Comparison of ENCODE assay signal across 32 cellular contexts in the genomic region with DNA sequence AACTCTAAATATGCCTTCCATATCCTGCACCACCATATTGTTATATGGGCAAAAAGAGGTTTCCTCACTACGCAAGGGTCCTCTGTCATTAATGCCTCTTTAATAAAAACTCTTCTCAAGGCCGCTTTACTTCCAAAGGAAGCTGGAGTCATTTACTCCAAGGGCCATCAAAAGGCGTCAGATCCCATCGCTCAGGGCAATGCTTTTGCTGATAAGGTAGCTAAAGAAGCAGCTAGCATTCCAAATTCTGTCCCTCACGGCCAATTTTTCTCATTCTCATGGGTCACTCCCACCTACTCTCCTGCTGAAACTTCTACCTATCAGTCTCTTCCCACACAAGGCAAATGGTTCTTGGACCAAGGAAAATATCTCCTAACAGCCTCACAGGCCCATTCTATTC.
"Had no signal": no experiment of that assay in that cellular context is flagged by ENCODE, and none has a peak within 500 bp of the region (broad histone marks: within the 10 kb centered on the region; RNA-seq: fewer than 3 reads in every experiment).

No MANE protein-coding gene starts in this region.

- DNase-seq: activated B cell treated with CpG ODN at 0.5 μM for 24 hours; activated CD4-positive, alpha-beta memory T cell treated with anti-CD3 and anti-CD28 coated beads, Interleukin-2, amount 10 ng/mL, durations not matched to agents 7 days and 5 days; activated CD4-positive, alpha-beta T cell treated with anti-CD3 and anti-CD28 coated beads for 1 hour; activated CD4-positive, alpha-beta T cell treated with anti-CD3 and anti-CD28 coated beads, Interleukin-2, amount 50 U/mL, for 1 hour; activated CD8-positive, alpha-beta memory T cell treated with anti-CD3 and anti-CD28 coated beads, Interleukin-2, amount 50 U/mL, for 48 hours; activated effector memory CD4-positive, alpha-beta T cell treated with Interleukin-2 at 50 U/mL for 16 hours; activated naive CD4-positive, alpha-beta T cell; activated T-cell treated with anti-CD3 and anti-CD28 coated beads, Interleukin-2, amount 50 U/mL, for 1 hour; aorta; body of pancreas; central memory CD4-positive, alpha-beta T cell; MG63; MV-4-11; NCI-H1092 treated with DMSO at 0.1 percent for 48 hours; NCI-H1417 treated with DMSO at 0.1 percent for 48 hours; NCI-H1694; NCI-H2029; NCI-H2107; NCI-H2171 treated with DMSO at 0.1 percent for 48 hours; NCI-H226; NCI-H510A; NCI-H69; Peyer's patch; SHP77; SW 1271; T-helper 9 cell had no signal

- ATAC-seq: body of pancreas, SK-N-SH treated with all-trans-retinoic acid at 6 μM for 48 hours had no signal

- H3K36me3 Mint-ChIP-seq: activated naive CD4-positive, alpha-beta T cell treated with anti-CD3 and anti-CD28 coated beads, Interleukin-2, amount 50 U/mL, for 24 hours had no signal

- H3K27me3 Mint-ChIP-seq: activated B cell treated with CpG ODN at 0.5 μM for 24 hours; activated naive CD4-positive, alpha-beta T cell treated with anti-CD3 and anti-CD28 coated beads, Interleukin-2, amount 50 U/mL, for 24 hours had no signal

- H3K27me3 ChIP-seq: body of pancreas, MG63, Peyer's patch had no signal

- H3K4me3 Mint-ChIP-seq: activated B cell treated with CpG ODN at 0.5 μM for 24 hours; activated CD4-positive, alpha-beta memory T cell treated with anti-CD3 and anti-CD28 coated beads, Interleukin-2, amount 10 ng/mL, durations not matched to agents 7 days and 5 days; activated naive CD4-positive, alpha-beta T cell treated with anti-CD3 and anti-CD28 coated beads, Interleukin-2, amount 50 U/mL, for 24 hours; T-helper 1 cell treated with Interleukin-12 subunit alpha and Interleukin-12 subunit beta and Interleukin-4 antibody, amounts not matched to agents 30 μg/mL and 1 μg/mL, for 36 hours had no signal

- H3K4me2 ChIP-seq: KMS-11 had no signal

- H3K9me3 Mint-ChIP-seq: activated B cell treated with CpG ODN at 0.5 μM for 24 hours; activated CD4-positive, alpha-beta memory T cell treated with anti-CD3 and anti-CD28 coated beads, Interleukin-2, amount 10 ng/mL, durations not matched to agents 7 days and 5 days; activated naive CD4-positive, alpha-beta T cell treated with anti-CD3 and anti-CD28 coated beads, Interleukin-2, amount 50 U/mL, for 24 hours; T-helper 1 cell treated with Interleukin-12 subunit alpha and Interleukin-12 subunit beta and Interleukin-4 antibody, amounts not matched to agents 30 μg/mL and 1 μg/mL, for 36 hours had no signal

- H3K4me3 ChIP-seq: body of pancreas, MG63, Peyer's patch, SJSA1 had no signal

- FAIRE-seq: bronchial epithelial cell had no signal

- H3K36me3 ChIP-seq: MG63, Peyer's patch, SJSA1 had no signal

- H3K27ac ChIP-seq: body of pancreas, KMS-11, Peyer's patch, SJSA1 had no signal

- H3K9me3 ChIP-seq: body of pancreas, MG63, Peyer's patch, SJSA1 had no signal

- H3K27ac Mint-ChIP-seq: activated B cell treated with CpG ODN at 0.5 μM for 24 hours; activated CD4-positive, alpha-beta memory T cell treated with anti-CD3 and anti-CD28 coated beads, Interleukin-2, amount 10 ng/mL, durations not matched to agents 7 days and 5 days had no signal

- H3K9ac ChIP-seq: KMS-11 had no signal

- H3K4me1 ChIP-seq: body of pancreas, SJSA1 had no signal
